1 cellular context compared by ENCODE assay signal in the genomic region with DNA sequence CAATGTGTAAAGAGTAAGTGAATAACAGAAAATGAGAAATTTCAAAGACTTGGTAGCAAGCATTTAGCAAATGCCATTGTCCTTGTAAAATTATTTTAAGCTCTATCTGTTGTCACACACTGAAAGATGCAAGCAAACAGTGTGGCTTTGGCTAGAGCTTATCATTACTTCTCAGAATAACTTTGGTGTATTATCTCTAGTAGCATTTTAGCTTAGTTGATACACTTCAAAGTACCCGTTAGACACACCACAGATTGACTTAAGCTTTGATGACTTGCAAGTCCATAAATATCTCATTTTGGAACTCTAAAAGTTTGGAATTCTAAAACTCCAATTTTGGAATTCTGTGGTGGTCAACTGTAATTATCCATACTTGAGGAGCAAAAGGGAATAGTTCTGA.
A peak's percentile ranks its signal among the peaks of the same experiment; 100 is the strongest.
TF ChIP-seq lines count a peak whose summit lies in the region.

No MANE protein-coding gene starts in this region.

TF ChIP-seq in K562, 482 proteins besides CTCF, POLR2A, EP300 and RAD21 (continued from another document and continues in another):
- TF ChIP-seq FOXM1 (IDR thresholded peaks at IDR 0.05; ENCODE audit: low read depth): peak; percentile 89
- no peak for TF ChIP-seq FOXM1 (CRISPR knock-in tag; IDR thresholded peaks at IDR 0.05; ENCODE audit: low read depth)
- TF ChIP-seq NFIC (IDR thresholded peaks at IDR 0.05): peak; percentile 91
- no peak for TF ChIP-seq POLR2H (tag; IDR thresholded peaks at IDR 0.05; ENCODE audit: low read depth)
- TF ChIP-seq CEBPG (CRISPR knock-in tag; IDR thresholded peaks at IDR 0.05): 0 out of 2 replicates have a peak, but pooled peaks have one; percentile 11
- TF ChIP-seq CEBPG (tag; conservative IDR thresholded peaks at IDR 0.05 in 1 of 2, IDR thresholded peaks at IDR 0.05 in 1 of 2): no peak
- TF ChIP-seq CC2D1A (IDR thresholded peaks at IDR 0.05): peak; percentile 87; the same call in 1 of the 2 replicates
- no peak for TF ChIP-seq ZNF146 (CRISPR knock-in tag; IDR thresholded peaks at IDR 0.05; ENCODE audit: unreplicated experiment)
- peak; percentile 24 for TF ChIP-seq TAF9B (IDR thresholded peaks at IDR 0.05; ENCODE audit: partially characterized antibody)
- TF ChIP-seq TSC22D4 (tag; IDR thresholded peaks at IDR 0.05): no peak
- TF ChIP-seq, protein P1, sequence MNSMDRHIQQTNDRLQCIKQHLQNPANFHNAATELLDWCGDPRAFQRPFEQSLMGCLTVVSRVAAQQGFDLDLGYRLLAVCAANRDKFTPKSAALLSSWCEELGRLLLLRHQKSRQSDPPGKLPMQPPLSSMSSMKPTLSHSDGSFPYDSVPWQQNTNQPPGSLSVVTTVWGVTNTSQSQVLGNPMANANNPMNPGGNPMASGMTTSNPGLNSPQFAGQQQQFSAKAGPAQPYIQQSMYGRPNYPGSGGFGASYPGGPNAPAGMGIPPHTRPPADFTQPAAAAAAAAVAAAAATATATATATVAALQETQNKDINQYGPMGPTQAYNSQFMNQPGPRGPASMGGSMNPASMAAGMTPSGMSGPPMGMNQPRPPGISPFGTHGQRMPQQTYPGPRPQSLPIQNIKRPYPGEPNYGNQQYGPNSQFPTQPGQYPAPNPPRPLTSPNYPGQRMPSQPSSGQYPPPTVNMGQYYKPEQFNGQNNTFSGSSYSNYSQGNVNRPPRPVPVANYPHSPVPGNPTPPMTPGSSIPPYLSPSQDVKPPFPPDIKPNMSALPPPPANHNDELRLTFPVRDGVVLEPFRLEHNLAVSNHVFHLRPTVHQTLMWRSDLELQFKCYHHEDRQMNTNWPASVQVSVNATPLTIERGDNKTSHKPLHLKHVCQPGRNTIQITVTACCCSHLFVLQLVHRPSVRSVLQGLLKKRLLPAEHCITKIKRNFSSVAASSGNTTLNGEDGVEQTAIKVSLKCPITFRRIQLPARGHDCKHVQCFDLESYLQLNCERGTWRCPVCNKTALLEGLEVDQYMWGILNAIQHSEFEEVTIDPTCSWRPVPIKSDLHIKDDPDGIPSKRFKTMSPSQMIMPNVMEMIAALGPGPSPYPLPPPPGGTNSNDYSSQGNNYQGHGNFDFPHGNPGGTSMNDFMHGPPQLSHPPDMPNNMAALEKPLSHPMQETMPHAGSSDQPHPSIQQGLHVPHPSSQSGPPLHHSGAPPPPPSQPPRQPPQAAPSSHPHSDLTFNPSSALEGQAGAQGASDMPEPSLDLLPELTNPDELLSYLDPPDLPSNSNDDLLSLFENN (IDR thresholded peaks at IDR 0.05; ENCODE audit: low read depth in 2 of 2, low read length in 2 of 2): peak in 1 of 2 experiments; percentile 86; a peak in 2 of 4 replicates
- TF ChIP-seq ZNF121 (CRISPR knock-in tag; conservative IDR thresholded peaks at IDR 0.05): no peak
- TF ChIP-seq PTRF (tag; IDR thresholded peaks at IDR 0.05): no peak
- TF ChIP-seq MEF2D (tag; conservative IDR thresholded peaks at IDR 0.05; ENCODE audit: low read depth): peak; percentile 94
- no peak for TF ChIP-seq MTA1 (IDR thresholded peaks at IDR 0.05; ENCODE audit: borderline replicate concordance)
- TF ChIP-seq SMAD3 (CRISPR knock-in tag; conservative IDR thresholded peaks at IDR 0.05): no peak; the same call in 1 of the 2 replicates
- no peak for TF ChIP-seq NR1H2 (CRISPR knock-in tag; IDR thresholded peaks at IDR 0.05)
- TF ChIP-seq, protein P2, sequence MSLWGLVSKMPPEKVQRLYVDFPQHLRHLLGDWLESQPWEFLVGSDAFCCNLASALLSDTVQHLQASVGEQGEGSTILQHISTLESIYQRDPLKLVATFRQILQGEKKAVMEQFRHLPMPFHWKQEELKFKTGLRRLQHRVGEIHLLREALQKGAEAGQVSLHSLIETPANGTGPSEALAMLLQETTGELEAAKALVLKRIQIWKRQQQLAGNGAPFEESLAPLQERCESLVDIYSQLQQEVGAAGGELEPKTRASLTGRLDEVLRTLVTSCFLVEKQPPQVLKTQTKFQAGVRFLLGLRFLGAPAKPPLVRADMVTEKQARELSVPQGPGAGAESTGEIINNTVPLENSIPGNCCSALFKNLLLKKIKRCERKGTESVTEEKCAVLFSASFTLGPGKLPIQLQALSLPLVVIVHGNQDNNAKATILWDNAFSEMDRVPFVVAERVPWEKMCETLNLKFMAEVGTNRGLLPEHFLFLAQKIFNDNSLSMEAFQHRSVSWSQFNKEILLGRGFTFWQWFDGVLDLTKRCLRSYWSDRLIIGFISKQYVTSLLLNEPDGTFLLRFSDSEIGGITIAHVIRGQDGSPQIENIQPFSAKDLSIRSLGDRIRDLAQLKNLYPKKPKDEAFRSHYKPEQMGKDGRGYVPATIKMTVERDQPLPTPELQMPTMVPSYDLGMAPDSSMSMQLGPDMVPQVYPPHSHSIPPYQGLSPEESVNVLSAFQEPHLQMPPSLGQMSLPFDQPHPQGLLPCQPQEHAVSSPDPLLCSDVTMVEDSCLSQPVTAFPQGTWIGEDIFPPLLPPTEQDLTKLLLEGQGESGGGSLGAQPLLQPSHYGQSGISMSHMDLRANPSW (CRISPR knock-in tag; IDR thresholded peaks at IDR 0.05): no peak
- no peak for TF ChIP-seq SIN3B (IDR thresholded peaks at IDR 0.05; ENCODE audit: low read depth)
- TF ChIP-seq ZBTB17 (CRISPR knock-in tag; IDR thresholded peaks at IDR 0.05): no peak
- no peak for TF ChIP-seq BRD4 (IDR thresholded peaks at IDR 0.05)
- TF ChIP-seq, protein P3, sequence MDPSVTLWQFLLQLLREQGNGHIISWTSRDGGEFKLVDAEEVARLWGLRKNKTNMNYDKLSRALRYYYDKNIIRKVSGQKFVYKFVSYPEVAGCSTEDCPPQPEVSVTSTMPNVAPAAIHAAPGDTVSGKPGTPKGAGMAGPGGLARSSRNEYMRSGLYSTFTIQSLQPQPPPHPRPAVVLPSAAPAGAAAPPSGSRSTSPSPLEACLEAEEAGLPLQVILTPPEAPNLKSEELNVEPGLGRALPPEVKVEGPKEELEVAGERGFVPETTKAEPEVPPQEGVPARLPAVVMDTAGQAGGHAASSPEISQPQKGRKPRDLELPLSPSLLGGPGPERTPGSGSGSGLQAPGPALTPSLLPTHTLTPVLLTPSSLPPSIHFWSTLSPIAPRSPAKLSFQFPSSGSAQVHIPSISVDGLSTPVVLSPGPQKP (CRISPR knock-in tag; IDR thresholded peaks at IDR 0.05): no peak
- TF ChIP-seq ELF4 (CRISPR knock-in tag; IDR thresholded peaks at IDR 0.05): no peak
- peak; percentile 41; the same call in 1 of the 2 replicates for TF ChIP-seq BCOR (IDR thresholded peaks at IDR 0.05)
- no peak for TF ChIP-seq SLC30A9 (CRISPR knock-in tag; IDR thresholded peaks at IDR 0.05)
- TF ChIP-seq, protein P4, sequence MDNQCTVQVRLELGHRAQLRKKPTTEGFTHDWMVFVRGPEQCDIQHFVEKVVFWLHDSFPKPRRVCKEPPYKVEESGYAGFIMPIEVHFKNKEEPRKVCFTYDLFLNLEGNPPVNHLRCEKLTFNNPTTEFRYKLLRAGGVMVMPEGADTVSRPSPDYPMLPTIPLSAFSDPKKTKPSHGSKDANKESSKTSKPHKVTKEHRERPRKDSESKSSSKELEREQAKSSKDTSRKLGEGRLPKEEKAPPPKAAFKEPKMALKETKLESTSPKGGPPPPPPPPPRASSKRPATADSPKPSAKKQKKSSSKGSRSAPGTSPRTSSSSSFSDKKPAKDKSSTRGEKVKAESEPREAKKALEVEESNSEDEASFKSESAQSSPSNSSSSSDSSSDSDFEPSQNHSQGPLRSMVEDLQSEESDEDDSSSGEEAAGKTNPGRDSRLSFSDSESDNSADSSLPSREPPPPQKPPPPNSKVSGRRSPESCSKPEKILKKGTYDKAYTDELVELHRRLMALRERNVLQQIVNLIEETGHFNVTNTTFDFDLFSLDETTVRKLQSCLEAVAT (IDR thresholded peaks at IDR 0.05): peak in 1 of 2 experiments; percentile 37; a peak in 1 of 4 replicates
- TF ChIP-seq, protein P5, sequence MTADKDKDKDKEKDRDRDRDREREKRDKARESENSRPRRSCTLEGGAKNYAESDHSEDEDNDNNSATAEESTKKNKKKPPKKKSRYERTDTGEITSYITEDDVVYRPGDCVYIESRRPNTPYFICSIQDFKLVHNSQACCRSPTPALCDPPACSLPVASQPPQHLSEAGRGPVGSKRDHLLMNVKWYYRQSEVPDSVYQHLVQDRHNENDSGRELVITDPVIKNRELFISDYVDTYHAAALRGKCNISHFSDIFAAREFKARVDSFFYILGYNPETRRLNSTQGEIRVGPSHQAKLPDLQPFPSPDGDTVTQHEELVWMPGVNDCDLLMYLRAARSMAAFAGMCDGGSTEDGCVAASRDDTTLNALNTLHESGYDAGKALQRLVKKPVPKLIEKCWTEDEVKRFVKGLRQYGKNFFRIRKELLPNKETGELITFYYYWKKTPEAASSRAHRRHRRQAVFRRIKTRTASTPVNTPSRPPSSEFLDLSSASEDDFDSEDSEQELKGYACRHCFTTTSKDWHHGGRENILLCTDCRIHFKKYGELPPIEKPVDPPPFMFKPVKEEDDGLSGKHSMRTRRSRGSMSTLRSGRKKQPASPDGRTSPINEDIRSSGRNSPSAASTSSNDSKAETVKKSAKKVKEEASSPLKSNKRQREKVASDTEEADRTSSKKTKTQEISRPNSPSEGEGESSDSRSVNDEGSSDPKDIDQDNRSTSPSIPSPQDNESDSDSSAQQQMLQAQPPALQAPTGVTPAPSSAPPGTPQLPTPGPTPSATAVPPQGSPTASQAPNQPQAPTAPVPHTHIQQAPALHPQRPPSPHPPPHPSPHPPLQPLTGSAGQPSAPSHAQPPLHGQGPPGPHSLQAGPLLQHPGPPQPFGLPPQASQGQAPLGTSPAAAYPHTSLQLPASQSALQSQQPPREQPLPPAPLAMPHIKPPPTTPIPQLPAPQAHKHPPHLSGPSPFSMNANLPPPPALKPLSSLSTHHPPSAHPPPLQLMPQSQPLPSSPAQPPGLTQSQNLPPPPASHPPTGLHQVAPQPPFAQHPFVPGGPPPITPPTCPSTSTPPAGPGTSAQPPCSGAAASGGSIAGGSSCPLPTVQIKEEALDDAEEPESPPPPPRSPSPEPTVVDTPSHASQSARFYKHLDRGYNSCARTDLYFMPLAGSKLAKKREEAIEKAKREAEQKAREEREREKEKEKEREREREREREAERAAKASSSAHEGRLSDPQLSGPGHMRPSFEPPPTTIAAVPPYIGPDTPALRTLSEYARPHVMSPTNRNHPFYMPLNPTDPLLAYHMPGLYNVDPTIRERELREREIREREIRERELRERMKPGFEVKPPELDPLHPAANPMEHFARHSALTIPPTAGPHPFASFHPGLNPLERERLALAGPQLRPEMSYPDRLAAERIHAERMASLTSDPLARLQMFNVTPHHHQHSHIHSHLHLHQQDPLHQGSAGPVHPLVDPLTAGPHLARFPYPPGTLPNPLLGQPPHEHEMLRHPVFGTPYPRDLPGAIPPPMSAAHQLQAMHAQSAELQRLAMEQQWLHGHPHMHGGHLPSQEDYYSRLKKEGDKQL (CRISPR knock-in tag; IDR thresholded peaks at IDR 0.05; ENCODE audit: borderline replicate concordance): no peak
- TF ChIP-seq POLR3A (IDR thresholded peaks at IDR 0.05; ENCODE audit: borderline replicate concordance, extremely low read depth, insufficient read depth, insufficient read length): no peak
- TF ChIP-seq SMARCA5 (IDR thresholded peaks at IDR 0.05): no peak
- no peak for TF ChIP-seq ZNF134 (CRISPR knock-in tag; conservative IDR thresholded peaks at IDR 0.05)
- TF ChIP-seq CBX8 (IDR thresholded peaks at IDR 0.05; ENCODE audit: borderline replicate concordance, extremely low read depth, low read depth, low read length, poor library complexity, severe bottlenecking): no peak
- no peak for TF ChIP-seq HNRNPK (IDR thresholded peaks at IDR 0.05; ENCODE audit: low read depth, low read length, poor library complexity, severe bottlenecking)
- peak; percentile 36; the same call in 1 of the 2 replicates for TF ChIP-seq MYNN (IDR thresholded peaks at IDR 0.05)
- no peak for TF ChIP-seq MYNN (CRISPR knock-in tag; IDR thresholded peaks at IDR 0.05)
- TF ChIP-seq, protein P6, sequence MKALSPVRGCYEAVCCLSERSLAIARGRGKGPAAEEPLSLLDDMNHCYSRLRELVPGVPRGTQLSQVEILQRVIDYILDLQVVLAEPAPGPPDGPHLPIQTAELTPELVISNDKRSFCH (CRISPR knock-in tag; IDR thresholded peaks at IDR 0.05): no peak
- TF ChIP-seq, protein P6 (tag; IDR thresholded peaks at IDR 0.05): peak; percentile 56; the same call in 1 of the 2 replicates
- no peak for TF ChIP-seq ZNF274 (IDR thresholded peaks at IDR 0.05; ENCODE audit: borderline replicate concordance, low read depth, low read length)
- TF ChIP-seq ZNF780A (CRISPR knock-in tag; IDR thresholded peaks at IDR 0.05): no peak
- TF ChIP-seq PML (IDR thresholded peaks at IDR 0.05; ENCODE audit: low read length): peak; percentile 92
- TF ChIP-seq HDAC1 (IDR thresholded peaks at IDR 0.05): peak; percentile 18 to 94; a peak in 3 of 4 replicates
- TF ChIP-seq ETV1 (tag; conservative IDR thresholded peaks at IDR 0.05; ENCODE audit: low read depth): no peak
- no peak for TF ChIP-seq ZNF23 (CRISPR knock-in tag; IDR thresholded peaks at IDR 0.05)
- TF ChIP-seq, protein P7, sequence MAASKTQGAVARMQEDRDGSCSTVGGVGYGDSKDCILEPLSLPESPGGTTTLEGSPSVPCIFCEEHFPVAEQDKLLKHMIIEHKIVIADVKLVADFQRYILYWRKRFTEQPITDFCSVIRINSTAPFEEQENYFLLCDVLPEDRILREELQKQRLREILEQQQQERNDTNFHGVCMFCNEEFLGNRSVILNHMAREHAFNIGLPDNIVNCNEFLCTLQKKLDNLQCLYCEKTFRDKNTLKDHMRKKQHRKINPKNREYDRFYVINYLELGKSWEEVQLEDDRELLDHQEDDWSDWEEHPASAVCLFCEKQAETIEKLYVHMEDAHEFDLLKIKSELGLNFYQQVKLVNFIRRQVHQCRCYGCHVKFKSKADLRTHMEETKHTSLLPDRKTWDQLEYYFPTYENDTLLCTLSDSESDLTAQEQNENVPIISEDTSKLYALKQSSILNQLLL (CRISPR knock-in tag; IDR thresholded peaks at IDR 0.05; ENCODE audit: borderline replicate concordance): no peak
- TF ChIP-seq, protein P8, sequence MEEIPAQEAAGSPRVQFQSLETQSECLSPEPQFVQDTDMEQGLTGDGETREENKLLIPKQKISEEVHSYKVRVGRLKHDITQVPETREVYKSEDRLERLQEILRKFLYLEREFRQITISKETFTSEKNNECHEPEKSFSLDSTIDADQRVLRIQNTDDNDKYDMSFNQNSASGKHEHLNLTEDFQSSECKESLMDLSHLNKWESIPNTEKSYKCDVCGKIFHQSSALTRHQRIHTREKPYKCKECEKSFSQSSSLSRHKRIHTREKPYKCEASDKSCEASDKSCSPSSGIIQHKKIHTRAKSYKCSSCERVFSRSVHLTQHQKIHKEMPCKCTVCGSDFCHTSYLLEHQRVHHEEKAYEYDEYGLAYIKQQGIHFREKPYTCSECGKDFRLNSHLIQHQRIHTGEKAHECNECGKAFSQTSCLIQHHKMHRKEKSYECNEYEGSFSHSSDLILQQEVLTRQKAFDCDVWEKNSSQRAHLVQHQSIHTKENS (CRISPR knock-in tag; IDR thresholded peaks at IDR 0.05): no peak
